In the genomic region with DNA sequence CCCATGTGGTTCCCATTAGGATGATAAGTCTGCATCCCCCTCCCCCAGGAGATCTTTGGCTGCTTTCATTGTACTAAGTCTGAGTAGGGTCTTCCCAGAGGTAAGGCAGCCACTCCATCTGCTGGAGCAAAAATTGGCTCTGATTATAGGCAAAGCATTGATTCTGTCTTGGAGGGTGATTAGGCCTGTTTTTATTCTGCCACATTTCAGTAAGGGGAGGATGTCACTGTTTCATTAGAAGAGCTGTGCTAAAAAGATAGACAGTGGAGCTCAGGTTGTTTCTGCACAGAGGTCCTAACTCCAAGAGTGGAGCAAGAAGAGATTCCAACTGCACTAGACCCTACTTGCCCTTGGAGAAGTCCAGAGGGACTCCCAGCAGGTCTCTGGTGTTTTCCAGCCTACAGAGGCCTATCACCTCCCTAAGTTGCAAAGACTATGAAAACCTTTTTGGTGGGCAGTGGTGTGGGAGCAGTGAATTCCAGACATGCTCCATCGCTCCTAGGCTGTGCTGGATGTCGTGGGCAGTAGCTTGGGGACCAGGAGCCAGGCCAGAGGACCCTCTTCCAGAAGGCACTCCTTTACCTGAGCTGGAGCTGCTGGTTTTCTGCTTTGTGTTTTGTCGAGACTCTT, we compare ENCODE assay signal across 17 cellular contexts. TPM values are rescaled to one million over a fixed set of nuclear protein-coding genes. Genes with fewer than 3 reads are reported as not detected.
A peak's percentile ranks its signal among the peaks of the same experiment; 100 is the strongest.
DNase-seq lines count a peak whose midpoint lies in the region; ATAC-seq and TF ChIP-seq lines count a peak whose summit lies in the region.
"Had no signal": no experiment of that assay in that cellular context is flagged by ENCODE, and none has a peak within 500 bp of the region (broad histone marks: within the 10 kb centered on the region; RNA-seq: fewer than 3 reads in every experiment).

No MANE protein-coding gene starts in this region.

- H4K20me1 ChIP-seq in fibroblast of lung (ENCODE audit: control insufficient read depth, extremely low read depth, insufficient read depth, low read length), result no peaks in the 10 kb centered on the region

- DNase-seq in activated CD8-positive, alpha-beta memory T cell treated with anti-CD3 and anti-CD28 coated beads, Interleukin-2, amount 50 U/mL, for 48 hours, result peak; percentile 36
- no peak for DNase-seq in activated CD8-positive, alpha-beta memory T cell treated with anti-CD3 and anti-CD28 coated beads, Interleukin-2, amount 10 ng/mL, durations not matched to agents 7 days and 5 days
- DNase-seq in fibroblast of lung (ENCODE audit: low read depth in 2 of 2) (peak in 1 of 2 donors; percentile 22), neural crest cell (ENCODE audit: low read depth, low spot score) (no peak), aorta (no peak), brain microvascular endothelial cell (no peak)
- DNase-seq in stimulated activated CD4-positive, alpha-beta T cell treated with anti-CD3 and anti-CD28 coated beads, Interleukin-12 subunit alpha, Interleukin-12 subunit beta, amount 100 ng/mL, for 4 hours, result no peak
- DNase-seq: activated CD4-positive, alpha-beta T cell treated with anti-CD3 and anti-CD28 coated beads, Interleukin-2, amount 50 U/mL, for 1 hour; activated T-cell treated with anti-CD3 and anti-CD28 coated beads, Interleukin-2, amount 50 U/mL, for 1 hour; cerebellar nuclear complex; NCI-H1417 treated with DMSO at 0.1 percent for 48 hours; NCI-H446 treated with DMSO at 0.1 percent for 48 hours; substantia nigra had no signal

- no peaks in the 10 kb centered on the region for H3K9me3 Mint-ChIP-seq in activated CD8-positive, alpha-beta memory T cell treated with anti-CD3 and anti-CD28 coated beads, Interleukin-2, amount 10 ng/mL, durations not matched to agents 7 days and 5 days (ENCODE audit: low read depth)
- H3K9me3 Mint-ChIP-seq in neural crest cell, result no peaks in the 10 kb centered on the region
- H3K9me3 Mint-ChIP-seq: activated naive CD4-positive, alpha-beta T cell treated with anti-CD3 and anti-CD28 coated beads, Interleukin-2, amount 50 U/mL, for 72 hours had no signal

- H3K27me3 ChIP-seq in fibroblast of lung (ENCODE audit: control insufficient read depth, insufficient read depth, low read length) (no peaks in the 10 kb centered on the region), aorta (ENCODE audit: control insufficient read depth in 1 of 2, insufficient read depth in 2 of 2, low read length in 1 of 2) (no peaks in the 10 kb centered on the region), brain microvascular endothelial cell (replicated peaks) (peaks cover 92% of the 10 kb centered on the region)

- no peak overlapping the region for H2AFZ ChIP-seq in fibroblast of lung (ENCODE audit: low read length)

- peaks cover 32% of the 10 kb centered on the region for H3K4me1 ChIP-seq in fibroblast of lung (ENCODE audit: control insufficient read depth, extremely low read depth, insufficient read depth, low read length)
- peaks cover 0 to 6% of the 10 kb centered on the region in 2 donors for H3K4me1 ChIP-seq in aorta (ENCODE audit: control insufficient read depth in 1 of 2, insufficient read depth in 2 of 2, low read length in 2 of 2)

- no peak overlapping the region for H3K27ac Mint-ChIP-seq in activated CD8-positive, alpha-beta memory T cell treated with anti-CD3 and anti-CD28 coated beads, Interleukin-2, amount 10 ng/mL, durations not matched to agents 7 days and 5 days
- no peak overlapping the region for H3K27ac Mint-ChIP-seq in neural crest cell (ENCODE audit: unreplicated experiment)
- H3K27ac Mint-ChIP-seq: activated naive CD4-positive, alpha-beta T cell treated with anti-CD3 and anti-CD28 coated beads, Interleukin-2, amount 50 U/mL, for 72 hours had no signal

- H3K36me3 Mint-ChIP-seq in activated CD8-positive, alpha-beta memory T cell treated with anti-CD3 and anti-CD28 coated beads, Interleukin-2, amount 10 ng/mL, durations not matched to agents 7 days and 5 days, result no peaks in the 10 kb centered on the region
- peaks cover 9% of the 10 kb centered on the region for H3K36me3 Mint-ChIP-seq in neural crest cell (ENCODE audit: low read depth)
- H3K36me3 Mint-ChIP-seq: activated naive CD4-positive, alpha-beta T cell treated with anti-CD3 and anti-CD28 coated beads, Interleukin-2, amount 50 U/mL, for 72 hours; CD14-positive monocyte had no signal

- H3K4me2 ChIP-seq in fibroblast of lung (ENCODE audit: extremely low read depth, insufficient read depth, low read length), result peak overlapping the region; percentile 37

- H3K79me2 ChIP-seq in fibroblast of lung (ENCODE audit: control insufficient read depth, insufficient read depth, low read length), result peaks cover 63% of the 10 kb centered on the region

- H3K27me3 Mint-ChIP-seq in activated CD8-positive, alpha-beta memory T cell treated with anti-CD3 and anti-CD28 coated beads, Interleukin-2, amount 10 ng/mL, durations not matched to agents 7 days and 5 days, result peaks cover 15% of the 10 kb centered on the region
- H3K27me3 Mint-ChIP-seq in neural crest cell (ENCODE audit: low read depth), result peaks cover 93% of the 10 kb centered on the region

- H3K9me3 ChIP-seq in fibroblast of lung (ENCODE audit: control insufficient read depth, insufficient read depth, low read depth, low read length), result no peaks in the 10 kb centered on the region
- H3K9me3 ChIP-seq in aorta (ENCODE audit: control insufficient read depth, low read length), result no peaks in the 10 kb centered on the region

- no peak for ATAC-seq in activated CD8-positive, alpha-beta memory T cell treated with anti-CD3 and anti-CD28 coated beads, Interleukin-2, amount 10 ng/mL, durations not matched to agents 7 days and 5 days
- no peak for ATAC-seq in aorta (ENCODE audit: low FRiP score)
- ATAC-seq in GM21367 (IDR thresholded peaks at IDR 0.05; ENCODE audit: unreplicated experiment), result no peak
- ATAC-seq: activated naive CD4-positive, alpha-beta T cell treated with anti-CD3 and anti-CD28 coated beads, Interleukin-2, amount 50 U/mL, for 72 hours had no signal

- CTCF ChIA-PET in activated CD8-positive, alpha-beta memory T cell treated with anti-CD3 and anti-CD28 coated beads, Interleukin-2, amount 10 ng/mL, durations not matched to agents 7 days and 5 days (lab: Charles Lee), result interaction anchor here (0.6 kb wide), 1 partner anchor 9 kb away, joined by 3 read pairs; no protein-coding TSS in a partner anchor

- intact Hi-C loops in aorta (cut with DNase I), result no loop called here

- no peak overlapping the region for H3K4me3 Mint-ChIP-seq in activated CD8-positive, alpha-beta memory T cell treated with anti-CD3 and anti-CD28 coated beads, Interleukin-2, amount 10 ng/mL, durations not matched to agents 7 days and 5 days
- H3K4me3 Mint-ChIP-seq in neural crest cell, result peak overlapping the region; percentile 99
- H3K4me3 Mint-ChIP-seq: CD14-positive monocyte had no signal

- WGBS in aorta, 2 donors, result 47 to 56% methylated on average over 3 of the region's 3 CpGs

- H3K4me3 ChIP-seq in fibroblast of lung (replicated peaks in 1 of 4; ENCODE audit: control extremely low read depth in 1 of 4, insufficient read depth in 1 of 4, low read depth in 3 of 4, low read length in 4 of 4), result peak overlapping the region in 1 of 4 experiments; percentile 92
- H3K4me3 ChIP-seq in aorta (ENCODE audit: low read length in 2 of 2), result no peak overlapping the region
- no peak overlapping the region for H3K4me3 ChIP-seq in brain microvascular endothelial cell (ENCODE audit: low read depth, low read length)

- TF ChIP-seq CTCF in fibroblast of lung (conservative IDR thresholded peaks at IDR 0.05 in 1 of 2, IDR thresholded peaks at IDR 0.05 in 1 of 2; ENCODE audit: low read depth in 1 of 2, low read length in 2 of 2) (no peak), neural crest cell (conservative IDR thresholded peaks at IDR 0.05) (no peak), brain microvascular endothelial cell (IDR thresholded peaks at IDR 0.05; ENCODE audit: low read depth, low read length, missing control alignments) (no peak)

- H3K9ac ChIP-seq in fibroblast of lung (ENCODE audit: insufficient read depth, low read length), result no peak overlapping the region

- H3K27ac ChIP-seq in fibroblast of lung (ENCODE audit: insufficient read depth, low read length) (peak overlapping the region; percentile 95), aorta (ENCODE audit: low read depth in 1 of 2, low read length in 2 of 2) (peak overlapping the region; percentile 86 to 96), brain microvascular endothelial cell (no peak overlapping the region)
- H3K27ac ChIP-seq: 22Rv1 had no signal

- H3K36me3 ChIP-seq in fibroblast of lung (ENCODE audit: control insufficient read depth, insufficient read depth, low read length) (no peaks in the 10 kb centered on the region), aorta (ENCODE audit: control insufficient read depth in 1 of 2, insufficient read depth in 2 of 2, low read length in 1 of 2) (no peaks in the 10 kb centered on the region), brain microvascular endothelial cell (replicated peaks) (no peaks in the 10 kb centered on the region)

- in situ Hi-C loops in brain microvascular endothelial cell (cut with HindIII; ENCODE audit: low pct_ligation_motif_present, low sequenced_read_pairs), result no loop called here

- H3K4me1 Mint-ChIP-seq in activated CD8-positive, alpha-beta memory T cell treated with anti-CD3 and anti-CD28 coated beads, Interleukin-2, amount 10 ng/mL, durations not matched to agents 7 days and 5 days, result no peaks in the 10 kb centered on the region
- peaks cover 66% of the 10 kb centered on the region for H3K4me1 Mint-ChIP-seq in neural crest cell
- H3K4me1 Mint-ChIP-seq: CD14-positive monocyte had no signal

RNA-seq across cellular contexts. Expression of a gene that starts 7.2 kb away (rescaled TPM):
- total RNA-seq in activated CD8-positive, alpha-beta memory T cell treated with anti-CD3 and anti-CD28 coated beads, Interleukin-2, amount 10 ng/mL, durations not matched to agents 7 days and 5 days, result not detected
- total RNA-seq in fibroblast of lung (1.0 and 1.3 TPM in 2 replicates), neural crest cell (41.2 and 41.6 TPM in 2 replicates), aorta (1 to 10 TPM; 1.6 to 4.7 TPM)
- polyA plus RNA-seq in fibroblast of lung (2.3 and 2.6 TPM in 2 replicates), aorta (1 to 10 TPM; 2.3 to 3.6 TPM)
- 1.4 and 2.2 TPM in 2 replicates for polyA plus RNA-seq in fibroblast of lung (2012)
- polyA minus RNA-seq in fibroblast of lung (ENCODE audit: low replicate concordance), result 2.1 and 2.3 TPM in 2 replicates
- total RNA-seq: activated naive CD4-positive, alpha-beta T cell treated with anti-CD3 and anti-CD28 coated beads, Interleukin-2, amount 50 U/mL, for 72 hours had no signal
- polyA plus RNA-seq: CD14-positive monocyte had no signal

RNA-seq across cellular contexts. Expression of a gene that starts 13.8 kb away (rescaled TPM):
- total RNA-seq in activated CD8-positive, alpha-beta memory T cell treated with anti-CD3 and anti-CD28 coated beads, Interleukin-2, amount 10 ng/mL, durations not matched to agents 7 days and 5 days, result under 1 TPM; 0.28 to 0.76 TPM
- total RNA-seq in fibroblast of lung, result 0.50 and 0.51 TPM in 2 replicates
- 0.58 and 0.83 TPM in 2 replicates for polyA plus RNA-seq in fibroblast of lung
- polyA plus RNA-seq in fibroblast of lung (2012), result 0.66 and 0.67 TPM in 2 replicates
- 1.1 TPM in 1 of 2 replicates, not detected in the other for polyA minus RNA-seq in fibroblast of lung (ENCODE audit: low replicate concordance)
- 3.5 and 3.6 TPM in 2 replicates for total RNA-seq in neural crest cell
- 1 to 10 TPM; 1.3 to 1.6 TPM for total RNA-seq in aorta
- under 1 TPM; 0.59 to 0.88 TPM for polyA plus RNA-seq in aorta

RNA-seq across cellular contexts. Expression of a gene that starts 20.9 kb away (rescaled TPM):
- total RNA-seq in activated CD8-positive, alpha-beta memory T cell treated with anti-CD3 and anti-CD28 coated beads, Interleukin-2, amount 10 ng/mL, durations not matched to agents 7 days and 5 days, result not detected
- total RNA-seq in fibroblast of lung, result 0.33 and 0.51 TPM in 2 replicates
- polyA plus RNA-seq in fibroblast of lung, result 2.4 and 3.6 TPM in 2 replicates
- 2.6 and 3.3 TPM in 2 replicates for polyA plus RNA-seq in fibroblast of lung (2012)
- polyA minus RNA-seq in fibroblast of lung (ENCODE audit: low replicate concordance), result 1.6 and 3.6 TPM in 2 replicates
- total RNA-seq in neural crest cell, result 0.68 and 0.96 TPM in 2 replicates
- total RNA-seq in aorta, result 10 to 100 TPM in 1 of 2 donors, 1 to 10 TPM in 1; 5.6 to 11.6 TPM
- 10 to 100 TPM in 1 of 2 donors, 1 to 10 TPM in 1; 2.6 to 10.1 TPM for polyA plus RNA-seq in aorta
- polyA plus RNA-seq: CD14-positive monocyte had no signal

RNA-seq across cellular contexts. Expression of a gene that starts 33.8 kb away (rescaled TPM):
- total RNA-seq in activated CD8-positive, alpha-beta memory T cell treated with anti-CD3 and anti-CD28 coated beads, Interleukin-2, amount 10 ng/mL, durations not matched to agents 7 days and 5 days, result not detected
- total RNA-seq in fibroblast of lung (18.3 and 22.1 TPM in 2 replicates), neural crest cell (3.2 and 4.3 TPM in 2 replicates), aorta (10 to 100 TPM in 1 of 2 donors, 1 to 10 TPM in 1; 8.0 to 11.8 TPM)
- polyA plus RNA-seq in fibroblast of lung (16.6 and 35.6 TPM in 2 replicates), aorta (1 to 10 TPM; 1.6 to 2.7 TPM)
- polyA plus RNA-seq in fibroblast of lung (2012), result 17.5 and 31.8 TPM in 2 replicates
- polyA minus RNA-seq in fibroblast of lung (ENCODE audit: low replicate concordance), result 3.1 and 3.9 TPM in 2 replicates
- total RNA-seq: activated naive CD4-positive, alpha-beta T cell treated with anti-CD3 and anti-CD28 coated beads, Interleukin-2, amount 50 U/mL, for 72 hours had no signal

RNA-seq across cellular contexts. Expression of a gene that starts 37.9 kb away (rescaled TPM):
- total RNA-seq in activated CD8-positive, alpha-beta memory T cell treated with anti-CD3 and anti-CD28 coated beads, Interleukin-2, amount 10 ng/mL, durations not matched to agents 7 days and 5 days, result not detected
- total RNA-seq in fibroblast of lung (3.6 and 4.4 TPM in 2 replicates), neural crest cell (1.6 and 2.0 TPM in 2 replicates), aorta (1 to 10 TPM; 6.3 to 7.6 TPM)
- polyA plus RNA-seq in fibroblast of lung (0.70 and 1.2 TPM in 2 replicates), aorta (under 1 TPM in 1 of 2 donors, not detected in 1; 0.97 TPM)
- polyA plus RNA-seq in fibroblast of lung (2012), result 1.6 and 3.8 TPM in 2 replicates
- polyA minus RNA-seq in fibroblast of lung (ENCODE audit: low replicate concordance), result 0.30 and 1.6 TPM in 2 replicates
- polyA plus RNA-seq: CD14-positive monocyte had no signal
